7 cellular contexts compared by ENCODE assay signal in genomic region chr11:117023707-117024106, GRCh38.
A peak's percentile ranks its signal among the peaks of the same experiment; 100 is the strongest.
DNase-seq lines count a peak whose midpoint lies in the region; ATAC-seq and TF ChIP-seq lines count a peak whose summit lies in the region.
"Not testable (repeated sequence)": the region's sequence is repeated elsewhere in the genome, so short reads cannot be mapped to it uniquely, and the experiment has no call there.

No MANE protein-coding gene starts in this region.

- not testable (repeated sequence) for H3K36me3 ChIP-seq in CD8-positive, alpha-beta memory T cell (ENCODE audit: insufficient read depth, low read length)

- H3K4me1 Mint-ChIP-seq in CD8-positive, alpha-beta memory T cell: peaks cover 66 to 88% (median 87%) of the 10 kb centered on the region in 3 donors
- H3K4me1 Mint-ChIP-seq in activated B cell treated with CpG ODN at 0.5 μM for 24 hours (peaks cover 93% of the 10 kb centered on the region), memory B cell (peaks cover 57% of the 10 kb centered on the region)
- peaks cover 79% of the 10 kb centered on the region for H3K4me1 Mint-ChIP-seq in activated T-helper 1 cell treated with anti-CD3 and anti-CD28 coated beads, Interleukin-12 subunit alpha, Interleukin-12 subunit beta, Interleukin-2, Interleukin-4 antibody, amounts not matched to agents 30 ng/mL and 10 ng/mL and 1 ng/mL, durations not matched to agents 14 hours and 24 hours and 36 hours (ENCODE audit: low read depth)
- H3K4me1 Mint-ChIP-seq in activated naive CD8-positive, alpha-beta T cell treated with anti-CD3 and anti-CD28 coated beads for 36 hours: peaks cover 80% of the 10 kb centered on the region
- peaks cover 96% of the 10 kb centered on the region for H3K4me1 Mint-ChIP-seq in stimulated activated naive CD8-positive, alpha-beta T cell treated with anti-CD3 and anti-CD28 coated beads, Interleukin-15, Interleukin-2, amounts not matched to agents 100 ng/mL and 50 ng/mL, for 24 hours (ENCODE audit: low read depth)

- H3K27me3 Mint-ChIP-seq in CD8-positive, alpha-beta memory T cell; activated B cell treated with CpG ODN at 0.5 μM for 24 hours; activated T-helper 1 cell treated with anti-CD3 and anti-CD28 coated beads, Interleukin-12 subunit alpha, Interleukin-12 subunit beta, Interleukin-2, Interleukin-4 antibody, amounts not matched to agents 30 ng/mL and 10 ng/mL and 1 ng/mL, durations not matched to agents 14 hours and 24 hours and 36 hours (ENCODE audit: insufficient read depth); activated naive CD8-positive, alpha-beta T cell treated with anti-CD3 and anti-CD28 coated beads for 36 hours; memory B cell; stimulated activated naive CD8-positive, alpha-beta T cell treated with anti-CD3 and anti-CD28 coated beads, Interleukin-15, Interleukin-2, amounts not matched to agents 100 ng/mL and 50 ng/mL, for 24 hours: not testable (repeated sequence)

- not testable (repeated sequence) for TF ChIP-seq CTCF in activated B cell treated with CpG ODN at 0.5 μM for 24 hours (IDR thresholded peaks at IDR 0.05); dorsolateral prefrontal cortex (IDR thresholded peaks at IDR 0.05 in 54 of 56, conservative IDR thresholded peaks at IDR 0.05 in 2 of 56; ENCODE audit: low read depth in 1 of 56, partially characterized antibody in 56 of 56)

- H3K9me3 ChIP-seq in CD8-positive, alpha-beta memory T cell (ENCODE audit: low read length): not testable (repeated sequence)

- H3K27ac Mint-ChIP-seq in CD8-positive, alpha-beta memory T cell: peak overlapping the region in 6 of 8 donors; percentile 30 to 95 (median 50)
- H3K27ac Mint-ChIP-seq in activated B cell treated with CpG ODN at 0.5 μM for 24 hours: peak overlapping the region; percentile 66
- H3K27ac Mint-ChIP-seq in activated T-helper 1 cell treated with anti-CD3 and anti-CD28 coated beads, Interleukin-12 subunit alpha, Interleukin-12 subunit beta, Interleukin-2, Interleukin-4 antibody, amounts not matched to agents 30 ng/mL and 10 ng/mL and 1 ng/mL, durations not matched to agents 14 hours and 24 hours and 36 hours: peak overlapping the region; percentile 73
- peak overlapping the region; percentile 58 for H3K27ac Mint-ChIP-seq in activated naive CD8-positive, alpha-beta T cell treated with anti-CD3 and anti-CD28 coated beads for 36 hours
- H3K27ac Mint-ChIP-seq in memory B cell: peak overlapping the region; percentile 65
- H3K27ac Mint-ChIP-seq in stimulated activated naive CD8-positive, alpha-beta T cell treated with anti-CD3 and anti-CD28 coated beads, Interleukin-15, Interleukin-2, amounts not matched to agents 100 ng/mL and 50 ng/mL, for 24 hours: peak overlapping the region; percentile 36

- H3K27ac ChIP-seq in CD8-positive, alpha-beta memory T cell (ENCODE audit: low read depth, low read length): not testable (repeated sequence)
- H3K27ac ChIP-seq in dorsolateral prefrontal cortex: peak overlapping the region in 56 of 59 donors; percentile 42 to 100 (median 87)

- intact Hi-C loops in activated B cell treated with CpG ODN at 0.5 μM for 24 hours (cut with micrococcal nuclease): loop anchor here (2.0 kb wide), 1 partner anchor 15 kb away; no protein-coding TSS in a partner anchor
- intact Hi-C loops in activated T-helper 1 cell treated with anti-CD3 and anti-CD28 coated beads, Interleukin-12 subunit alpha, Interleukin-12 subunit beta, Interleukin-2, Interleukin-4 antibody, amounts not matched to agents 30 ng/mL and 10 ng/mL and 1 ng/mL, durations not matched to agents 14 hours and 24 hours and 36 hours (cut with micrococcal nuclease): loop anchor here (5.0 kb wide), 1 partner anchor 209 kb away; the partner anchor contains the start of genes PCSK7 and RNF214
- intact Hi-C loops in dorsolateral prefrontal cortex (cut with DNase I): not testable (repeated sequence)

- not testable (repeated sequence) for H3K36me3 Mint-ChIP-seq in CD8-positive, alpha-beta memory T cell; activated B cell treated with CpG ODN at 0.5 μM for 24 hours (ENCODE audit: low read depth); activated T-helper 1 cell treated with anti-CD3 and anti-CD28 coated beads, Interleukin-12 subunit alpha, Interleukin-12 subunit beta, Interleukin-2, Interleukin-4 antibody, amounts not matched to agents 30 ng/mL and 10 ng/mL and 1 ng/mL, durations not matched to agents 14 hours and 24 hours and 36 hours (ENCODE audit: low read depth); memory B cell
- H3K36me3 Mint-ChIP-seq in activated naive CD8-positive, alpha-beta T cell treated with anti-CD3 and anti-CD28 coated beads for 36 hours: peaks cover 16% of the 10 kb centered on the region
- H3K36me3 Mint-ChIP-seq in stimulated activated naive CD8-positive, alpha-beta T cell treated with anti-CD3 and anti-CD28 coated beads, Interleukin-15, Interleukin-2, amounts not matched to agents 100 ng/mL and 50 ng/mL, for 24 hours (ENCODE audit: low read depth): peaks cover 10% of the 10 kb centered on the region

- H3K27me3 ChIP-seq in CD8-positive, alpha-beta memory T cell (ENCODE audit: insufficient read depth, low read length, poor library complexity, severe bottlenecking); dorsolateral prefrontal cortex: not testable (repeated sequence)

- not testable (repeated sequence) for DNase-seq in CD8-positive, alpha-beta memory T cell; activated B cell treated with CpG ODN at 0.5 μM for 24 hours; activated T-helper 1 cell treated with anti-CD3 and anti-CD28 coated beads, Interleukin-12 subunit alpha, Interleukin-12 subunit beta, Interleukin-2, Interleukin-4 antibody, amounts not matched to agents 30 ng/mL and 10 ng/mL and 1 ng/mL, durations not matched to agents 14 hours and 24 hours and 36 hours (ENCODE audit: low spot score); activated naive CD8-positive, alpha-beta T cell treated with anti-CD3 and anti-CD28 coated beads for 36 hours; dorsolateral prefrontal cortex; memory B cell (ENCODE audit: low spot score in 2 of 2)

- CTCF ChIA-PET in CD8-positive, alpha-beta memory T cell (lab: Charles Lee); activated B cell treated with CpG ODN at 0.5 μM for 24 hours (lab: Charles Lee): not testable (repeated sequence)

- not testable (repeated sequence) for H3K4me3 ChIP-seq in CD8-positive, alpha-beta memory T cell (ENCODE audit: low read length); dorsolateral prefrontal cortex

- POLR2A ChIA-PET in CD8-positive, alpha-beta memory T cell (lab: Charles Lee): not testable (repeated sequence)
- POLR2A ChIA-PET in activated B cell treated with CpG ODN at 0.5 μM for 24 hours (lab: Charles Lee): interaction anchor here (0.6 to 1.0 kb wide), 2 partner anchors 9 to 105 kb away, joined by 3 read pairs; no protein-coding TSS in a partner anchor

- H3K4me1 ChIP-seq in CD8-positive, alpha-beta memory T cell (ENCODE audit: insufficient read depth, low read length): peaks cover 42% of the 10 kb centered on the region

- ATAC-seq in activated B cell treated with CpG ODN at 0.5 μM for 24 hours (ENCODE audit: low read depth); memory B cell (ENCODE audit: low read depth): not testable (repeated sequence)

- H3K9me3 Mint-ChIP-seq in CD8-positive, alpha-beta memory T cell; activated B cell treated with CpG ODN at 0.5 μM for 24 hours; activated T-helper 1 cell treated with anti-CD3 and anti-CD28 coated beads, Interleukin-12 subunit alpha, Interleukin-12 subunit beta, Interleukin-2, Interleukin-4 antibody, amounts not matched to agents 30 ng/mL and 10 ng/mL and 1 ng/mL, durations not matched to agents 14 hours and 24 hours and 36 hours; activated naive CD8-positive, alpha-beta T cell treated with anti-CD3 and anti-CD28 coated beads for 36 hours; memory B cell; stimulated activated naive CD8-positive, alpha-beta T cell treated with anti-CD3 and anti-CD28 coated beads, Interleukin-15, Interleukin-2, amounts not matched to agents 100 ng/mL and 50 ng/mL, for 24 hours: not testable (repeated sequence)

- peak overlapping the region in 4 of 7 donors; percentile 5 to 49 (median 35) for H3K4me3 Mint-ChIP-seq in CD8-positive, alpha-beta memory T cell
- H3K4me3 Mint-ChIP-seq in activated B cell treated with CpG ODN at 0.5 μM for 24 hours; activated T-helper 1 cell treated with anti-CD3 and anti-CD28 coated beads, Interleukin-12 subunit alpha, Interleukin-12 subunit beta, Interleukin-2, Interleukin-4 antibody, amounts not matched to agents 30 ng/mL and 10 ng/mL and 1 ng/mL, durations not matched to agents 14 hours and 24 hours and 36 hours; activated naive CD8-positive, alpha-beta T cell treated with anti-CD3 and anti-CD28 coated beads for 36 hours; memory B cell: not testable (repeated sequence)
- peak overlapping the region; percentile 11 for H3K4me3 Mint-ChIP-seq in stimulated activated naive CD8-positive, alpha-beta T cell treated with anti-CD3 and anti-CD28 coated beads, Interleukin-15, Interleukin-2, amounts not matched to agents 100 ng/mL and 50 ng/mL, for 24 hours
